Comparison of ENCODE assay signal across 1 cellular context in genomic region chr17:29674270-29674669, GRCh38.
A peak's percentile ranks its signal among the peaks of the same experiment; 100 is the strongest.
TF ChIP-seq lines count a peak whose summit lies in the region.

No MANE protein-coding gene starts in this region.

TF ChIP-seq in GM12878, 131 proteins besides CTCF, POLR2A, EP300 and RAD21:
- TF ChIP-seq CHD4 (IDR thresholded peaks at IDR 0.05) (no peak), TCF7 (IDR thresholded peaks at IDR 0.05; ENCODE audit: borderline replicate concordance) (peak; percentile 44; the same call in 1 of the 2 replicates), MEF2B (IDR thresholded peaks at IDR 0.05; ENCODE audit: partially characterized antibody, poor library complexity, severe bottlenecking) (peak; percentile 25), TCF3 (IDR thresholded peaks at IDR 0.05; ENCODE audit: borderline replicate concordance, insufficient read depth, low read depth, low read length) (0 out of 2 replicates have a peak, but pooled peaks have one; percentile 20), ZNF217 (IDR thresholded peaks at IDR 0.05) (no peak), RUNX3 (IDR thresholded peaks at IDR 0.05; ENCODE audit: low read length) (peak; percentile 19; the same call in 1 of the 2 replicates), TAF1 (IDR thresholded peaks at IDR 0.05; ENCODE audit: borderline replicate concordance, low read depth, low read length) (no peak), REST (IDR thresholded peaks at IDR 0.05; ENCODE audit: low read depth, low read length) (no peak), HDAC2 (IDR thresholded peaks at IDR 0.05) (no peak), FOXK2 (IDR thresholded peaks at IDR 0.05) (no peak), ATF2 (IDR thresholded peaks at IDR 0.05; ENCODE audit: low read length) (no peak), NR2F1 (conservative IDR thresholded peaks at IDR 0.05) (no peak), SP1 (IDR thresholded peaks at IDR 0.05; ENCODE audit: low read depth, low read length) (no peak), IKZF1 (conservative IDR thresholded peaks at IDR 0.05) (no peak), TCF12 (IDR thresholded peaks at IDR 0.05; ENCODE audit: low read depth, low read length) (0 out of 2 replicates have a peak, but pooled peaks have one; percentile 6), FOXM1 (IDR thresholded peaks at IDR 0.05; ENCODE audit: low read depth, low read length) (peak; percentile 29; the same call in 1 of the 2 replicates)
TF ChIP-seq in GM12878: peak in this region for 6.
